In genomic region chr3:112765531-112765930, GRCh38 we compare ENCODE assay signal across 22 cellular contexts.
"Had no signal": no experiment of that assay in that cellular context is flagged by ENCODE, and none has a peak within 500 bp of the region (broad histone marks: within the 10 kb centered on the region; RNA-seq: fewer than 3 reads in every experiment).

No MANE protein-coding gene starts in this region.

- H3K9me3 ChIP-seq: SJCRH30 had no signal

- FAIRE-seq: HTR-8/SVneo had no signal

- DNase-seq: Karpas-422, KG1, MG63, NCI-H1092 treated with DMSO at 0.1 percent for 48 hours, NCI-H1436, NCI-H187, NCI-H2029, NCI-H2081 treated with DMSO at 0.1 percent for 48 hours, NCI-H2171, NCI-H226, NCI-H446, NCI-H510A, NCI-H524 treated with DMSO at 0.1 percent for 48 hours, NCI-H69, NCI-H774, SHP77 treated with DMSO at 0.1 percent for 48 hours, SJCRH30 had no signal

- H3K36me3 ChIP-seq: MG63, SJCRH30 had no signal

- H3K27ac ChIP-seq: RWPE1, SJCRH30 had no signal

- H3K27me3 ChIP-seq: MG63, SJCRH30 had no signal

- H3K4me3 ChIP-seq: MG63, SJCRH30 had no signal

- ATAC-seq: Panc1, Right ventricle myocardium inferior, SK-N-SH treated with all-trans-retinoic acid at 6 μM for 48 hours had no signal
